28 cellular contexts compared by ENCODE assay signal in the genomic region with DNA sequence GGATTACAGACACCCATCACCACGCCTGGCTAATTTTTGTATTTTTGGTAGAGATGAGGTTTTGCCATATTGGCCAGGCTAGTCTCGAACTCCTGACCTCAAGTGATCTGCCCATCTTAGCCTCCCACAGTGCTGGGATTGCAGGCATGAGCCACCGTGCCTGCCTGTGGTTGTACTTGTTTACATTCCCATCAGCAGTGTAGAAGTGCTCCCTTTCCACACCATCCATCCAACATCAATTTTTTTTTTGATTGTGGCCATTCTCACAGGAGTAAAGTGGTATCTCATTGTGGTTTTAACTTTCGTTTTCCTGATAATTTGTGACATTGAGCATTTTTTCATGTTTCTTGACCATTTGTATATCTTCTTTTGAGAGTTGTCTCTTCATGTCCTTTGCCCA.
"Had no signal": no experiment of that assay in that cellular context is flagged by ENCODE, and none has a peak within 500 bp of the region (broad histone marks: within the 10 kb centered on the region; RNA-seq: fewer than 3 reads in every experiment).

No MANE protein-coding gene starts in this region.

- ATAC-seq: esophagus mucosa; left cardiac atrium; left lung; naive thymus-derived CD4-positive, alpha-beta T cell; right lobe of liver; stimulated activated naive B cell treated with anti-CD40 and anti-IgM and Interleukin-4, amounts not matched to agents 10 μg/mL and 1 μg/mL and 100 μg/mL, for 72 hours had no signal

- H3K36me3 ChIP-seq: colonic mucosa, left lung, neural progenitor cell, right lobe of liver, thoracic aorta, tibial nerve, upper lobe of left lung had no signal

- H3K27ac Mint-ChIP-seq: dendritic cell treated with granulocyte-macrophage colony-stimulating factor and Interleukin-4, amounts not matched to agents 40 ng/mL and 50 ng/mL, for 4 days; endodermal cell; naive thymus-derived CD4-positive, alpha-beta T cell; nephron; neural progenitor cell; progenitor cell of endocrine pancreas; stimulated activated naive B cell treated with anti-CD40 and anti-IgM and Interleukin-4, amounts not matched to agents 10 μg/mL and 1 μg/mL and 100 μg/mL, for 72 hours; stimulated activated naive CD8-positive, alpha-beta T cell treated with anti-CD3 and anti-CD28 coated beads, Interleukin-15, Interleukin-2, amounts not matched to agents 100 ng/mL and 50 ng/mL, for 24 hours had no signal

- FAIRE-seq: frontal cortex, kidney, small intestine, urothelium cell line had no signal

- H3K4me3 Mint-ChIP-seq: dendritic cell treated with granulocyte-macrophage colony-stimulating factor and Interleukin-4, amounts not matched to agents 40 ng/mL and 50 ng/mL, for 4 days; endodermal cell; naive thymus-derived CD4-positive, alpha-beta T cell; nephron; neural progenitor cell; stimulated activated naive B cell treated with anti-CD40 and anti-IgM and Interleukin-4, amounts not matched to agents 10 μg/mL and 1 μg/mL and 100 μg/mL, for 72 hours; stimulated activated naive CD8-positive, alpha-beta T cell treated with anti-CD3 and anti-CD28 coated beads, Interleukin-15, Interleukin-2, amounts not matched to agents 100 ng/mL and 50 ng/mL, for 24 hours had no signal

- H3K4me3 ChIP-seq: colonic mucosa, left lung, neural progenitor cell, right lobe of liver, thoracic aorta, tibial nerve, upper lobe of left lung had no signal

- H3K4me2 ChIP-seq: neural progenitor cell had no signal

- H3K27me3 Mint-ChIP-seq: dendritic cell treated with granulocyte-macrophage colony-stimulating factor and Interleukin-4, amounts not matched to agents 40 ng/mL and 50 ng/mL, for 4 days; naive thymus-derived CD4-positive, alpha-beta T cell; progenitor cell of endocrine pancreas; stimulated activated naive B cell treated with anti-CD40 and anti-IgM and Interleukin-4, amounts not matched to agents 10 μg/mL and 1 μg/mL and 100 μg/mL, for 72 hours; stimulated activated naive CD8-positive, alpha-beta T cell treated with anti-CD3 and anti-CD28 coated beads, Interleukin-15, Interleukin-2, amounts not matched to agents 100 ng/mL and 50 ng/mL, for 24 hours had no signal

- H3K27ac ChIP-seq: colonic mucosa, epithelial cell of prostate, left lung, neural progenitor cell, parathyroid adenoma, right lobe of liver, thoracic aorta, tibial nerve, upper lobe of left lung had no signal

- DNase-seq: colonic mucosa; effector CD8-positive, alpha-beta T cell; endodermal cell; hypothalamus; kidney; left cardiac atrium; left lung; mesendoderm; midbrain; naive thymus-derived CD4-positive, alpha-beta T cell; right lobe of liver; small intestine; stimulated activated CD4-positive, alpha-beta T cell treated with anti-CD3 and anti-CD28 coated beads, Interleukin-15, amount 100 ng/mL, for 24 hours; stimulated activated CD4-positive, alpha-beta T cell treated with anti-CD3 and anti-CD28 coated beads, Interleukin-2, amount 100 ng/mL, for 48 hours; stimulated activated naive B cell treated with anti-CD40 and anti-IgM and Interleukin-4, amounts not matched to agents 10 μg/mL and 1 μg/mL and 100 μg/mL, for 72 hours; upper lobe of left lung had no signal

- H3K36me3 Mint-ChIP-seq: neural progenitor cell; stimulated activated naive B cell treated with anti-CD40 and anti-IgM and Interleukin-4, amounts not matched to agents 10 μg/mL and 1 μg/mL and 100 μg/mL, for 72 hours had no signal

- H3K9ac ChIP-seq: neural progenitor cell, parathyroid adenoma had no signal

- H3K4me1 Mint-ChIP-seq: endodermal cell; naive thymus-derived CD4-positive, alpha-beta T cell; nephron; neural progenitor cell; stimulated activated naive B cell treated with anti-CD40 and anti-IgM and Interleukin-4, amounts not matched to agents 10 μg/mL and 1 μg/mL and 100 μg/mL, for 72 hours had no signal

- H3K9me3 Mint-ChIP-seq: neural progenitor cell had no signal

- H2AFZ ChIP-seq: neural progenitor cell, parathyroid adenoma had no signal

- H3K9me3 ChIP-seq: colonic mucosa, right lobe of liver, thoracic aorta had no signal

- H3K27me3 ChIP-seq: colonic mucosa, left lung, neural progenitor cell, right lobe of liver, tibial nerve, upper lobe of left lung had no signal

- H3K79me2 ChIP-seq: parathyroid adenoma had no signal

- H3K4me1 ChIP-seq: colonic mucosa, left lung, neural progenitor cell, parathyroid adenoma, right lobe of liver, tibial nerve, upper lobe of left lung had no signal
